Comparison of ENCODE assay signal across 22 cellular contexts in genomic region chr2:166230724-166231070, GRCh38.
"Had no signal": no experiment of that assay in that cellular context is flagged by ENCODE, and none has a peak within 500 bp of the region (broad histone marks: within the 10 kb centered on the region; RNA-seq: fewer than 3 reads in every experiment).

No MANE protein-coding gene starts in this region.

- H3K4me1 ChIP-seq: gastrocnemius medialis, left ventricle myocardium inferior had no signal

- ATAC-seq: activated T-helper 17 cell treated with anti-CD3 and anti-CD28 coated beads, Interleukin-2, amount 50 U/mL, for 72 hours; gastrocnemius medialis; stimulated activated naive CD8-positive, alpha-beta T cell treated with anti-CD3 and anti-CD28 coated beads, Interleukin-15, Interleukin-2, amounts not matched to agents 100 U/mL and 50 U/mL, for 24 hours had no signal

- H3K4me1 Mint-ChIP-seq: activated CD4-positive, alpha-beta memory T cell treated with anti-CD3 and anti-CD28 coated beads, Interleukin-2, amount 10 ng/mL, durations not matched to agents 7 days and 5 days; activated naive CD8-positive, alpha-beta T cell treated with anti-CD3 and anti-CD28 coated beads, Interleukin-2, amount 10 ng/mL, durations not matched to agents 7 days and 5 days; activated T-helper 17 cell treated with anti-CD3 and anti-CD28 coated beads, Interleukin-2, amount 50 U/mL, for 72 hours; brain; memory B cell had no signal

- H3K27me3 ChIP-seq: dorsolateral prefrontal cortex, gastrocnemius medialis, transverse colon had no signal

- H3K9me3 Mint-ChIP-seq: activated CD4-positive, alpha-beta memory T cell treated with anti-CD3 and anti-CD28 coated beads, Interleukin-2, amount 10 ng/mL, durations not matched to agents 7 days and 5 days; activated naive CD8-positive, alpha-beta T cell treated with anti-CD3 and anti-CD28 coated beads, Interleukin-2, amount 10 ng/mL, durations not matched to agents 7 days and 5 days; activated T-helper 17 cell treated with anti-CD3 and anti-CD28 coated beads, Interleukin-2, amount 50 U/mL, for 72 hours; brain; endodermal cell; memory B cell had no signal

- H3K4me3 Mint-ChIP-seq: activated CD4-positive, alpha-beta memory T cell treated with anti-CD3 and anti-CD28 coated beads, Interleukin-2, amount 10 ng/mL, durations not matched to agents 7 days and 5 days; activated naive CD8-positive, alpha-beta T cell treated with anti-CD3 and anti-CD28 coated beads, Interleukin-2, amount 10 ng/mL, durations not matched to agents 7 days and 5 days; activated T-helper 17 cell treated with anti-CD3 and anti-CD28 coated beads, Interleukin-2, amount 50 U/mL, for 72 hours; brain; endodermal cell; memory B cell had no signal

- H3K36me3 Mint-ChIP-seq: activated naive CD8-positive, alpha-beta T cell treated with anti-CD3 and anti-CD28 coated beads, Interleukin-2, amount 10 ng/mL, durations not matched to agents 7 days and 5 days; brain; memory B cell had no signal

- H3K27ac ChIP-seq: dorsolateral prefrontal cortex, gastrocnemius medialis, left ventricle myocardium inferior had no signal

- H3K36me3 ChIP-seq: gastrocnemius medialis, left ventricle myocardium inferior, transverse colon had no signal

- H3K27me3 Mint-ChIP-seq: activated CD4-positive, alpha-beta memory T cell treated with anti-CD3 and anti-CD28 coated beads, Interleukin-2, amount 10 ng/mL, durations not matched to agents 7 days and 5 days; activated naive CD8-positive, alpha-beta T cell treated with anti-CD3 and anti-CD28 coated beads, Interleukin-2, amount 10 ng/mL, durations not matched to agents 7 days and 5 days; activated T-helper 17 cell treated with anti-CD3 and anti-CD28 coated beads, Interleukin-2, amount 50 U/mL, for 72 hours; brain; memory B cell had no signal

- H3K4me3 ChIP-seq: dorsolateral prefrontal cortex, gastrocnemius medialis, left ventricle myocardium inferior, transverse colon had no signal

- DNase-seq: activated CD4-positive, alpha-beta memory T cell treated with anti-CD3 and anti-CD28 coated beads, Interleukin-2, amount 10 ng/mL, durations not matched to agents 7 days and 5 days; activated CD4-positive, alpha-beta T cell treated with anti-CD3 and anti-CD28 coated beads for 48 hours; activated CD4-positive, CD25-positive, alpha-beta regulatory T cell; activated naive CD4-positive, alpha-beta T cell; activated naive CD8-positive, alpha-beta T cell treated with anti-CD3 and anti-CD28 coated beads, Interleukin-2, amount 10 ng/mL, durations not matched to agents 7 days and 5 days; activated T-cell treated with anti-CD3 and anti-CD28 coated beads, Interleukin-2, amount 50 U/mL, for 1 hour; amygdala; central memory CD4-positive, alpha-beta T cell; dorsolateral prefrontal cortex; endodermal cell; erythroblast; gastrocnemius medialis; head of caudate nucleus; left ventricle myocardium inferior; occipital lobe; stimulated activated naive CD8-positive, alpha-beta T cell treated with anti-CD3 and anti-CD28 coated beads, Interleukin-15, Interleukin-2, amounts not matched to agents 100 U/mL and 50 U/mL, for 24 hours; T-helper 9 cell; transverse colon had no signal

- H3K27ac Mint-ChIP-seq: activated CD4-positive, alpha-beta memory T cell treated with anti-CD3 and anti-CD28 coated beads, Interleukin-2, amount 10 ng/mL, durations not matched to agents 7 days and 5 days; activated naive CD8-positive, alpha-beta T cell treated with anti-CD3 and anti-CD28 coated beads, Interleukin-2, amount 10 ng/mL, durations not matched to agents 7 days and 5 days; activated T-helper 17 cell treated with anti-CD3 and anti-CD28 coated beads, Interleukin-2, amount 50 U/mL, for 72 hours; brain; endodermal cell; memory B cell had no signal

- FAIRE-seq: colon had no signal

- H3K9me3 ChIP-seq: gastrocnemius medialis, left ventricle myocardium inferior, transverse colon had no signal
